15 cellular contexts compared by ENCODE assay signal in genomic region chr17:61989509-61989908, GRCh38.
DNase-seq lines count a peak whose midpoint lies in the region; ATAC-seq and TF ChIP-seq lines count a peak whose summit lies in the region.
"Had no signal": no experiment of that assay in that cellular context is flagged by ENCODE, and none has a peak within 500 bp of the region (broad histone marks: within the 10 kb centered on the region; RNA-seq: fewer than 3 reads in every experiment).

No MANE protein-coding gene starts in this region.

- no peak overlapping the region for H3K14ac ChIP-seq in IMR-90 (replicated peaks; ENCODE audit: low read depth, low read length)

- H2BK5ac ChIP-seq in IMR-90 (ENCODE audit: low read depth, low read length, poor library complexity, severe bottlenecking), result no peak overlapping the region

- H3K36me3 ChIP-seq in HEK293 (ENCODE audit: control insufficient read depth in 2 of 2, insufficient read depth in 1 of 2, low read length in 2 of 2) (peaks cover 74 to 75% of the 10 kb centered on the region in 2 experiments), IMR-90 (ENCODE audit: control insufficient read depth, insufficient read depth, low read length) (peaks cover 35% of the 10 kb centered on the region)

- H3K4ac ChIP-seq in IMR-90 (ENCODE audit: low read depth, low read length), result no peak overlapping the region

- intact Hi-C loops in IMR-90 (cut with micrococcal nuclease), result loop anchor here (5.0 kb wide), 1 partner anchor 63 kb away; no protein-coding TSS in a partner anchor

- H3K27ac Mint-ChIP-seq in WTC11, result no peak overlapping the region
- H3K27ac Mint-ChIP-seq: GM23338, HFFc6 had no signal

- H3K9me3 ChIP-seq in HEK293 (ENCODE audit: control insufficient read depth, insufficient read depth, low read depth, low read length), result no peaks in the 10 kb centered on the region
- H3K9me3 ChIP-seq in IMR-90 (ENCODE audit: control insufficient read depth, insufficient read depth, low read length), result no peaks in the 10 kb centered on the region
- H3K9me3 ChIP-seq: Caco-2 had no signal

- no peak overlapping the region for H2BK120ac ChIP-seq in IMR-90 (ENCODE audit: low read depth, low read length)

- no peak overlapping the region for H4K5ac ChIP-seq in IMR-90 (ENCODE audit: low read depth, low read length)

- H2AK5ac ChIP-seq in IMR-90 (ENCODE audit: low read depth, low read length), result no peak overlapping the region

- TF ChIP-seq POLR2A in IMR-90 (IDR thresholded peaks at IDR 0.05; ENCODE audit: low read depth, low read length), result no peak

- TSS peak; percentile 14 for BruUV-seq in IMR-90 (replicated peaks; lab: Mats Ljungman, UMichigan)

- dilution Hi-C loops in IMR-90 (cut with HindIII; ENCODE audit: low sequenced_read_pairs, unreplicated experiment), result no loop called here

- H3K56ac ChIP-seq in IMR-90 (ENCODE audit: extremely low read depth, insufficient read depth, low read length), result no peak overlapping the region

- no peak overlapping the region for H3K23ac ChIP-seq in IMR-90 (ENCODE audit: low read depth, low read length)

- no peak overlapping the region for H3K4me3 ChIP-seq in HEK293 (ENCODE audit: low read depth, low read length)
- no peak overlapping the region for H3K4me3 ChIP-seq in IMR-90 (ENCODE audit: insufficient read depth, low read depth, low read length)
- H3K4me3 ChIP-seq: GM23338 had no signal

- peaks cover 39% of the 10 kb centered on the region for H3K36me3 Mint-ChIP-seq in WTC11

- H2AK9ac ChIP-seq in IMR-90 (replicated peaks; ENCODE audit: low read depth, low read length, poor library complexity), result no peak overlapping the region

- DNase-seq in IMR-90, result no peak
- DNase-seq in WTC11 (ENCODE audit: low spot score), result no peak
- no peak for DNase-seq in NCI-H187 (lab: John Stamatoyannopoulos, UW)
- DNase-seq in activated CD4-positive, alpha-beta T cell treated with anti-CD3 and anti-CD28 coated beads, Interleukin-2, amount 50 U/mL, for 4 hours, result no peak
- no peak for DNase-seq in T-helper 9 cell
- DNase-seq: C1 segment of cervical spinal cord; Caco-2; CD4-positive, alpha-beta memory T cell; DMS153; DND-41; H9; HFFc6 had no signal

- H4K20me1 ChIP-seq in IMR-90 (ENCODE audit: insufficient read depth, low read length), result no peaks in the 10 kb centered on the region

- H3K27me3 Mint-ChIP-seq in WTC11 (ENCODE audit: low read depth), result no peaks in the 10 kb centered on the region
- H3K27me3 Mint-ChIP-seq: CD4-positive, alpha-beta memory T cell had no signal

- no peak overlapping the region for H3K9ac ChIP-seq in IMR-90 (ENCODE audit: low read depth, low read length)

- H2BK15ac ChIP-seq in IMR-90 (ENCODE audit: low read depth, low read length), result no peak overlapping the region

- no peak overlapping the region for H3K4me2 ChIP-seq in IMR-90 (ENCODE audit: low read depth, low read length)
- H3K4me2 ChIP-seq: GM23338 had no signal

- no peak overlapping the region for H3K4me3 Mint-ChIP-seq in WTC11
- H3K4me3 Mint-ChIP-seq: CD4-positive, alpha-beta memory T cell; GM23338; H9; HFFc6 had no signal

- H3K27ac ChIP-seq in HEK293 (ENCODE audit: extremely low read depth, low read depth, low read length) (no peak overlapping the region), IMR-90 (ENCODE audit: insufficient read depth, low read length) (no peak overlapping the region)

- peaks cover 10 to 21% of the 10 kb centered on the region in 2 experiments for H3K79me1 ChIP-seq in IMR-90 (ENCODE audit: low read depth in 1 of 2, low read length in 2 of 2)

- CTCF ChIA-PET in HEK293 (lab: Yijun Ruan, JAX), result no interaction called here
- CTCF ChIA-PET in IMR-90 (lab: Yijun Ruan, JAX), result no interaction called here
- CTCF ChIA-PET in WTC11 (lab: Charles Lee), result no interaction called here

- TF ChIP-seq CTCF in HEK293 (tag by site-specific recombination; IDR thresholded peaks at IDR 0.05), result no peak
- no peak for TF ChIP-seq CTCF in IMR-90 (conservative IDR thresholded peaks at IDR 0.05; ENCODE audit: low read depth, low read length)
- no peak for TF ChIP-seq CTCF in WTC11 (IDR thresholded peaks at IDR 0.05)

- peaks cover 7% of the 10 kb centered on the region; the same call in 1 of the 2 replicates for H3K9me3 Mint-ChIP-seq in WTC11
- H3K9me3 Mint-ChIP-seq: CD4-positive, alpha-beta memory T cell; GM23338; H9; HFFc6 had no signal

- H4K8ac ChIP-seq in IMR-90 (ENCODE audit: low read depth in 2 of 2, low read length in 2 of 2), result no peak overlapping the region

- H3K9me1 ChIP-seq in IMR-90 (ENCODE audit: insufficient read depth, low read length), result peaks cover 3% of the 10 kb centered on the region; the same call in 1 of the 2 replicates

- ATAC-seq in IMR-90 (ENCODE audit: low read depth) (no peak), WTC11 (no peak)
- ATAC-seq: GM23338, HCT116 had no signal

- H3K4me1 ChIP-seq in HEK293 (ENCODE audit: control insufficient read depth, insufficient read depth, low read length), result no peaks in the 10 kb centered on the region
- no peaks in the 10 kb centered on the region for H3K4me1 ChIP-seq in IMR-90 (ENCODE audit: control insufficient read depth, insufficient read depth, low read length)
- H3K4me1 ChIP-seq: Caco-2 had no signal

- in situ Hi-C loops in IMR-90 (cut with MboI; ENCODE audit: low sequenced_read_pairs), result no loop called here

- POLR2A ChIA-PET in HEK293 (lab: Yijun Ruan, JAX) (no interaction called here), IMR-90 (lab: Charles Lee; ENCODE audit: unreplicated experiment) (no interaction called here), WTC11 (lab: Charles Lee) (no interaction called here)

- no peak overlapping the region for H2BK20ac ChIP-seq in IMR-90 (ENCODE audit: low read depth, low read length)

- no peak overlapping the region for H3K18ac ChIP-seq in IMR-90 (ENCODE audit: low read depth, low read length)

- 100% methylated on average over 2 of the region's 3 CpGs; no CpG with 5 or more reads in 1 of the 2 experiments for WGBS in IMR-90 (ENCODE audit: extremely low coverage in 2 of 2, insufficient read length in 1 of 2), 2 experiments

- H3K4me1 Mint-ChIP-seq in WTC11, result no peaks in the 10 kb centered on the region
- H3K4me1 Mint-ChIP-seq: GM23338 had no signal

- no peaks in the 10 kb centered on the region for H3K27me3 ChIP-seq in IMR-90 (ENCODE audit: control insufficient read depth, insufficient read depth, low read length)

- H2AFZ ChIP-seq in IMR-90 (replicated peaks; ENCODE audit: low read length, poor library complexity), result no peak overlapping the region
- H2AFZ ChIP-seq: GM23338 had no signal

- no peak overlapping the region for H4K91ac ChIP-seq in IMR-90 (ENCODE audit: insufficient read depth, low read depth, low read length)

- no peak for TF ChIP-seq RAD21 in IMR-90 (IDR thresholded peaks at IDR 0.05; ENCODE audit: low read length)

TF ChIP-seq in HEK293, 187 proteins besides CTCF, POLR2A, EP300 and RAD21 (continues in another document):
- no peak for TF ChIP-seq ZSCAN5A (tag by site-specific recombination; IDR thresholded peaks at IDR 0.05)

TF ChIP-seq in IMR-90, 13 proteins besides CTCF, POLR2A, EP300 and RAD21:
- no peak for TF ChIP-seq MAZ (IDR thresholded peaks at IDR 0.05; ENCODE audit: borderline replicate concordance, low read depth, low read length)
- TF ChIP-seq USF2 (IDR thresholded peaks at IDR 0.05; ENCODE audit: low read depth, low read length), result no peak
- no peak for TF ChIP-seq BHLHE40 (IDR thresholded peaks at IDR 0.05; ENCODE audit: low read depth, low read length)
- no peak for TF ChIP-seq MAFK (IDR thresholded peaks at IDR 0.05; ENCODE audit: low read depth, low read length)
- TF ChIP-seq ELK1 (IDR thresholded peaks at IDR 0.05; ENCODE audit: borderline replicate concordance, low read depth, low read length), result no peak

TF ChIP-seq in WTC11, 78 proteins besides CTCF, POLR2A, EP300 and RAD21:
- no peak for TF ChIP-seq EMX1 (CRISPR knock-in tag; IDR thresholded peaks at IDR 0.05)
- peak; percentile 52; the same call in 1 of the 2 replicates for TF ChIP-seq ZNF121 (CRISPR knock-in tag; IDR thresholded peaks at IDR 0.05)

Comparison
In these comparisons a context has a peak if more than half of its experiments do, and no peak if none do; other contexts are left out.
1. Of the 8 proteins assayed by ChIP-seq in both HEK293 and WTC11: peak only in HEK293: none; only in WTC11: none; in both: ZNF121; in neither: 7.